In genomic region chr2:54081574-54081973, GRCh38 we compare ENCODE assay signal across 8 cellular contexts. TPM values are rescaled to one million over a fixed set of nuclear protein-coding genes. Genes with fewer than 3 reads are reported as not detected.
DNase-seq lines count a peak whose midpoint lies in the region; ATAC-seq, FAIRE-seq and TF ChIP-seq lines count a peak whose summit lies in the region.

No MANE protein-coding gene starts in this region.

- H3K4me1 ChIP-seq in ascending aorta, result no peaks in the 10 kb centered on the region

- no peaks in the 10 kb centered on the region for H3K9me3 Mint-ChIP-seq in immature natural killer cell

- peaks cover 6 to 8% of the 10 kb centered on the region in 2 donors for H3K4me1 Mint-ChIP-seq in immature natural killer cell

- TF ChIP-seq CTCF in GM06990 (IDR thresholded peaks at IDR 0.05; ENCODE audit: insufficient read depth, low read length, poor library complexity, severe bottlenecking) (no peak), ascending aorta (IDR thresholded peaks at IDR 0.05) (no peak)

- ATAC-seq in GM19467 (IDR thresholded peaks at IDR 0.05; ENCODE audit: unreplicated experiment) (peak; percentile 92), HG03457 (IDR thresholded peaks at IDR 0.05; ENCODE audit: unreplicated experiment) (peak; percentile 95)

- peaks cover 0 to 2% (median 1%) of the 10 kb centered on the region in 3 donors for H3K27me3 Mint-ChIP-seq in immature natural killer cell (ENCODE audit: low read depth in 3 of 3)

- DNase-seq in GM06990 (ENCODE audit: extremely low read depth, insufficient read length) (peak; percentile 81), amniotic epithelial cell (ENCODE audit: low read depth) (peak; percentile 61), H4 (ENCODE audit: low spot score) (no peak), ascending aorta (ENCODE audit: low spot score in 2 of 2) (no peak), immature natural killer cell (no peak), urothelium cell line (ENCODE audit: low spot score) (no peak)

- no peak for FAIRE-seq in urothelium cell line (lab: Jason Lieb, UNC)

- no peaks in the 10 kb centered on the region for H3K27me3 ChIP-seq in GM06990 (replicated peaks; ENCODE audit: control insufficient read depth, insufficient read depth, low read length)
- H3K27me3 ChIP-seq in ascending aorta, result no peaks in the 10 kb centered on the region

- H3K36me3 ChIP-seq in GM06990 (ENCODE audit: control insufficient read depth, insufficient read depth, low read length), result no peaks in the 10 kb centered on the region
- no peaks in the 10 kb centered on the region for H3K36me3 ChIP-seq in ascending aorta

- H3K36me3 Mint-ChIP-seq in immature natural killer cell, result no peaks in the 10 kb centered on the region

- H3K9me3 ChIP-seq in ascending aorta, result no peaks in the 10 kb centered on the region

- H3K27ac Mint-ChIP-seq in immature natural killer cell, result no peak overlapping the region

- H3K4me3 Mint-ChIP-seq in immature natural killer cell, result no peak overlapping the region

- intact Hi-C loops in ascending aorta (cut with DNase I), result no loop called here

- H3K27ac ChIP-seq in ascending aorta, result no peak overlapping the region

- H3K4me3 ChIP-seq in GM06990 (replicated peaks; ENCODE audit: low read depth, low read length) (no peak overlapping the region), ascending aorta (no peak overlapping the region)

RNA-seq across cellular contexts. Expression of gene ACYP2, which starts 33.8 kb away (rescaled TPM):
- 6.9 and 15.8 TPM in 2 replicates for total RNA-seq in H4 (2014; rRNA removed; shearing (Covaris generic))
- 0.96 TPM for total RNA-seq in ascending aorta
- polyA plus RNA-seq in immature natural killer cell, result 10 to 100 TPM; 18.8 to 20.0 (median 19.6) TPM

Comparison
In these comparisons a context has a peak if more than half of its experiments do, and no peak if none do; other contexts are left out.
1. DNase-seq: peak in GM06990 (single experiment) and amniotic epithelial cell (single experiment); none in H4 (single experiment), ascending aorta (0 of 2), immature natural killer cell (0 of 3) and urothelium cell line (single experiment).